In genomic region chr7:107091306-107091705, GRCh38 we compare ENCODE assay signal across 17 cellular contexts.
"Had no signal": no experiment of that assay in that cellular context is flagged by ENCODE, and none has a peak within 500 bp of the region (broad histone marks: within the 10 kb centered on the region; RNA-seq: fewer than 3 reads in every experiment).

No MANE protein-coding gene starts in this region.

- H3K27me3 ChIP-seq: dorsolateral prefrontal cortex, neutrophil, right lobe of liver, tibial nerve had no signal

- FAIRE-seq: colon, frontal cortex, keratinocyte, pancreas, small intestine had no signal

- ATAC-seq: left ventricle myocardium superior; natural killer cell; right lobe of liver; stimulated activated naive B cell treated with anti-CD40 and anti-IgM and Interleukin-4, amounts not matched to agents 10 μg/mL and 1 μg/mL and 100 μg/mL, for 72 hours had no signal

- H3K27ac ChIP-seq: dorsolateral prefrontal cortex, neutrophil, pancreas, right lobe of liver, thoracic aorta, tibial nerve had no signal

- H3K36me3 ChIP-seq: neutrophil, pancreas, right lobe of liver, thoracic aorta, tibial nerve had no signal

- DNase-seq: dorsolateral prefrontal cortex; effector CD4-positive, alpha-beta T cell; left ventricle myocardium superior; natural killer cell; pancreas; right lobe of liver; small intestine; stimulated activated CD4-positive, alpha-beta T cell treated with anti-CD3 and anti-CD28 coated beads, Interleukin-15, amount 100 ng/mL, for 24 hours; stimulated activated CD4-positive, alpha-beta T cell treated with anti-CD3 and anti-CD28 coated beads, Interleukin-2, amount 100 ng/mL, for 48 hours; stimulated activated naive B cell treated with anti-CD40 and anti-IgM and Interleukin-4, amounts not matched to agents 10 μg/mL and 1 μg/mL and 100 μg/mL, for 72 hours had no signal

- H3K4me3 ChIP-seq: dorsolateral prefrontal cortex, lung, pancreas, right lobe of liver, thoracic aorta, tibial nerve had no signal

- H3K4me1 ChIP-seq: pancreas, right lobe of liver had no signal

- H3K9me3 ChIP-seq: neutrophil, pancreas, right lobe of liver, thoracic aorta, tibial nerve had no signal
